Comparison of ENCODE assay signal across 14 cellular contexts in genomic region chr2:128440666-128441340, GRCh38.
A peak's percentile ranks its signal among the peaks of the same experiment; 100 is the strongest.
DNase-seq lines count a peak whose midpoint lies in the region; ATAC-seq and TF ChIP-seq lines count a peak whose summit lies in the region.
"Had no signal": no experiment of that assay in that cellular context is flagged by ENCODE, and none has a peak within 500 bp of the region (broad histone marks: within the 10 kb centered on the region; RNA-seq: fewer than 3 reads in every experiment).

No MANE protein-coding gene starts in this region.

- no peak for TF ChIP-seq CTCF in endodermal cell (conservative IDR thresholded peaks at IDR 0.05)

- ATAC-seq in aorta (ENCODE audit: low FRiP score) (peak; percentile 10), HG02678 (IDR thresholded peaks at IDR 0.05; ENCODE audit: unreplicated experiment) (no peak), GM19397 (IDR thresholded peaks at IDR 0.05; ENCODE audit: unreplicated experiment) (no peak)
- no peak for ATAC-seq in activated T-cell treated with anti-CD3 and anti-CD28 coated beads, Interleukin-2, amount 50 U/mL, for 72 hours (replicated peaks in 1 of 2)

- CTCF ChIA-PET in activated CD4-positive, alpha-beta memory T cell treated with anti-CD3 and anti-CD28 coated beads, Interleukin-2, amount 10 ng/mL, durations not matched to agents 7 days and 5 days (lab: Charles Lee): no interaction called here
- CTCF ChIA-PET in activated CD4-positive, alpha-beta memory T cell treated with anti-CD3 and anti-CD28 coated beads for 36 hours (lab: Charles Lee): no interaction called here

- peaks cover 4% of the 10 kb centered on the region for H3K4me1 ChIP-seq in endodermal cell (ENCODE audit: control insufficient read depth, insufficient read depth, low read length)
- no peaks in the 10 kb centered on the region for H3K4me1 ChIP-seq in aorta (ENCODE audit: control insufficient read depth in 1 of 2, insufficient read depth in 2 of 2, low read length in 2 of 2)

- no peaks in the 10 kb centered on the region for H3K36me3 Mint-ChIP-seq in activated CD4-positive, alpha-beta memory T cell treated with anti-CD3 and anti-CD28 coated beads, Interleukin-2, amount 10 ng/mL, durations not matched to agents 7 days and 5 days (ENCODE audit: low read depth)
- no peaks in the 10 kb centered on the region for H3K36me3 Mint-ChIP-seq in activated CD4-positive, alpha-beta memory T cell treated with anti-CD3 and anti-CD28 coated beads for 36 hours
- H3K36me3 Mint-ChIP-seq in endodermal cell (ENCODE audit: low read depth): no peaks in the 10 kb centered on the region
- H3K36me3 Mint-ChIP-seq in activated T-cell treated with anti-CD3 and anti-CD28 coated beads, Interleukin-2, amount 50 U/mL, for 72 hours (ENCODE audit: insufficient read depth in 2 of 2): no peaks in the 10 kb centered on the region
- H3K36me3 Mint-ChIP-seq: activated naive CD4-positive, alpha-beta T cell treated with anti-CD3 and anti-CD28 coated beads, Interleukin-2, amount 50 U/mL, for 24 hours had no signal

- POLR2A ChIA-PET in activated CD4-positive, alpha-beta memory T cell treated with anti-CD3 and anti-CD28 coated beads, Interleukin-2, amount 10 ng/mL, durations not matched to agents 7 days and 5 days (lab: Charles Lee): no interaction called here
- POLR2A ChIA-PET in activated CD4-positive, alpha-beta memory T cell treated with anti-CD3 and anti-CD28 coated beads for 36 hours (lab: Charles Lee): no interaction called here

- H3K9me3 ChIP-seq in endodermal cell (ENCODE audit: control insufficient read depth, low read length): no peaks in the 10 kb centered on the region
- H3K9me3 ChIP-seq in aorta (ENCODE audit: control insufficient read depth, low read length): no peaks in the 10 kb centered on the region
- H3K9me3 ChIP-seq: Caco-2 had no signal

- H3K4me3 Mint-ChIP-seq in activated CD4-positive, alpha-beta memory T cell treated with anti-CD3 and anti-CD28 coated beads, Interleukin-2, amount 10 ng/mL, durations not matched to agents 7 days and 5 days: no peak overlapping the region
- H3K4me3 Mint-ChIP-seq in activated CD4-positive, alpha-beta memory T cell treated with anti-CD3 and anti-CD28 coated beads for 36 hours: no peak overlapping the region
- no peak overlapping the region for H3K4me3 Mint-ChIP-seq in endodermal cell
- no peak overlapping the region for H3K4me3 Mint-ChIP-seq in activated T-cell treated with anti-CD3 and anti-CD28 coated beads, Interleukin-2, amount 50 U/mL, for 72 hours
- H3K4me3 Mint-ChIP-seq: activated naive CD4-positive, alpha-beta T cell treated with anti-CD3 and anti-CD28 coated beads, Interleukin-2, amount 50 U/mL, for 24 hours; neural crest cell; stimulated activated naive CD8-positive, alpha-beta T cell treated with anti-CD3 and anti-CD28 coated beads, Interleukin-15, Interleukin-2, amounts not matched to agents 100 ng/mL and 50 ng/mL, for 24 hours had no signal

- H3K27ac ChIP-seq in endodermal cell (ENCODE audit: low read depth, low read length): no peak overlapping the region
- H3K27ac ChIP-seq in aorta (ENCODE audit: low read depth in 1 of 2, low read length in 2 of 2): no peak overlapping the region

- no peaks in the 10 kb centered on the region for H3K27me3 Mint-ChIP-seq in activated CD4-positive, alpha-beta memory T cell treated with anti-CD3 and anti-CD28 coated beads, Interleukin-2, amount 10 ng/mL, durations not matched to agents 7 days and 5 days
- H3K27me3 Mint-ChIP-seq in activated CD4-positive, alpha-beta memory T cell treated with anti-CD3 and anti-CD28 coated beads for 36 hours: peaks cover 7% of the 10 kb centered on the region
- peaks cover 4% of the 10 kb centered on the region for H3K27me3 Mint-ChIP-seq in endodermal cell (ENCODE audit: insufficient read depth)
- H3K27me3 Mint-ChIP-seq in activated T-cell treated with anti-CD3 and anti-CD28 coated beads, Interleukin-2, amount 50 U/mL, for 72 hours (ENCODE audit: low read depth): no peaks in the 10 kb centered on the region
- H3K27me3 Mint-ChIP-seq: stimulated activated naive CD8-positive, alpha-beta T cell treated with anti-CD3 and anti-CD28 coated beads, Interleukin-15, Interleukin-2, amounts not matched to agents 100 ng/mL and 50 ng/mL, for 24 hours had no signal

- intact Hi-C loops in activated CD4-positive, alpha-beta memory T cell treated with anti-CD3 and anti-CD28 coated beads for 36 hours (cut with micrococcal nuclease): no loop called here
- intact Hi-C loops in aorta (cut with DNase I): no loop called here

- WGBS in endodermal cell (ENCODE audit: insufficient coverage in 1 of 2, insufficient read length in 1 of 2), 2 experiments: 93 to 95% methylated on average over 4 to 14 of the region's 14 CpGs
- WGBS in aorta, 2 donors: 50 to 54% methylated on average over 14 of the region's 14 CpGs

- H3K27me3 ChIP-seq in endodermal cell (ENCODE audit: control insufficient read depth, insufficient read depth, low read length, poor library complexity, severe bottlenecking) (no peaks in the 10 kb centered on the region), aorta (ENCODE audit: control insufficient read depth in 1 of 2, insufficient read depth in 2 of 2, low read length in 1 of 2) (no peaks in the 10 kb centered on the region)

- H3K27ac Mint-ChIP-seq in activated CD4-positive, alpha-beta memory T cell treated with anti-CD3 and anti-CD28 coated beads, Interleukin-2, amount 10 ng/mL, durations not matched to agents 7 days and 5 days: no peak overlapping the region
- H3K27ac Mint-ChIP-seq in activated CD4-positive, alpha-beta memory T cell treated with anti-CD3 and anti-CD28 coated beads for 36 hours: no peak overlapping the region
- H3K27ac Mint-ChIP-seq in endodermal cell: no peak overlapping the region
- H3K27ac Mint-ChIP-seq in activated T-cell treated with anti-CD3 and anti-CD28 coated beads, Interleukin-2, amount 50 U/mL, for 72 hours: no peak overlapping the region
- H3K27ac Mint-ChIP-seq: activated naive CD4-positive, alpha-beta T cell treated with anti-CD3 and anti-CD28 coated beads, Interleukin-2, amount 50 U/mL, for 24 hours; stimulated activated naive CD8-positive, alpha-beta T cell treated with anti-CD3 and anti-CD28 coated beads, Interleukin-15, Interleukin-2, amounts not matched to agents 100 ng/mL and 50 ng/mL, for 24 hours had no signal

- H3K4me3 ChIP-seq in endodermal cell (ENCODE audit: low read length) (no peak overlapping the region), aorta (ENCODE audit: low read length in 2 of 2) (no peak overlapping the region)

- H3K36me3 ChIP-seq in endodermal cell (ENCODE audit: control insufficient read depth, insufficient read depth, low read length) (no peaks in the 10 kb centered on the region), aorta (ENCODE audit: control insufficient read depth in 1 of 2, insufficient read depth in 2 of 2, low read length in 1 of 2) (no peaks in the 10 kb centered on the region)

- H3K9me3 Mint-ChIP-seq in activated CD4-positive, alpha-beta memory T cell treated with anti-CD3 and anti-CD28 coated beads, Interleukin-2, amount 10 ng/mL, durations not matched to agents 7 days and 5 days: no peaks in the 10 kb centered on the region
- H3K9me3 Mint-ChIP-seq in activated CD4-positive, alpha-beta memory T cell treated with anti-CD3 and anti-CD28 coated beads for 36 hours: no peaks in the 10 kb centered on the region
- H3K9me3 Mint-ChIP-seq in endodermal cell: no peaks in the 10 kb centered on the region
- H3K9me3 Mint-ChIP-seq in activated T-cell treated with anti-CD3 and anti-CD28 coated beads, Interleukin-2, amount 50 U/mL, for 72 hours: no peaks in the 10 kb centered on the region
- H3K9me3 Mint-ChIP-seq: activated naive CD4-positive, alpha-beta T cell treated with anti-CD3 and anti-CD28 coated beads, Interleukin-2, amount 50 U/mL, for 24 hours; neural crest cell; stimulated activated naive CD8-positive, alpha-beta T cell treated with anti-CD3 and anti-CD28 coated beads, Interleukin-15, Interleukin-2, amounts not matched to agents 100 ng/mL and 50 ng/mL, for 24 hours had no signal

- H3K4me1 Mint-ChIP-seq in activated CD4-positive, alpha-beta memory T cell treated with anti-CD3 and anti-CD28 coated beads, Interleukin-2, amount 10 ng/mL, durations not matched to agents 7 days and 5 days: no peaks in the 10 kb centered on the region
- no peaks in the 10 kb centered on the region for H3K4me1 Mint-ChIP-seq in activated CD4-positive, alpha-beta memory T cell treated with anti-CD3 and anti-CD28 coated beads for 36 hours (ENCODE audit: low read depth)
- H3K4me1 Mint-ChIP-seq in endodermal cell: peaks cover 14% of the 10 kb centered on the region
- H3K4me1 Mint-ChIP-seq in activated T-cell treated with anti-CD3 and anti-CD28 coated beads, Interleukin-2, amount 50 U/mL, for 72 hours (ENCODE audit: low read depth): no peaks in the 10 kb centered on the region
- H3K4me1 Mint-ChIP-seq: activated naive CD4-positive, alpha-beta T cell treated with anti-CD3 and anti-CD28 coated beads, Interleukin-2, amount 50 U/mL, for 24 hours had no signal

- DNase-seq in activated CD4-positive, alpha-beta memory T cell treated with anti-CD3 and anti-CD28 coated beads, Interleukin-2, amount 10 ng/mL, durations not matched to agents 7 days and 5 days: peak; percentile 7
- DNase-seq in activated CD4-positive, alpha-beta memory T cell treated with anti-CD3 and anti-CD28 coated beads for 36 hours: no peak
- peak; percentile 43 for DNase-seq in endodermal cell
- peak; percentile 87 for DNase-seq in mesenteric fat pad (ENCODE audit: low spot score)
- peak in 1 of 2 donors; percentile 77 for DNase-seq in aorta
- no peak for DNase-seq in activated T-cell treated with anti-CD3 and anti-CD28 coated beads, Interleukin-2, amount 50 U/mL, for 72 hours
- DNase-seq: Caco-2, caudate nucleus, MV-4-11 had no signal

- H3K9ac ChIP-seq in endodermal cell (ENCODE audit: extremely low read depth, low read length, poor library complexity, severe bottlenecking): no peak overlapping the region

Comparison
In these comparisons a context has a peak if more than half of its experiments do, and no peak if none do; other contexts are left out.
1. DNase-seq: peak in activated CD4-positive, alpha-beta memory T cell treated with anti-CD3 and anti-CD28 coated beads, Interleukin-2, amount 10 ng/mL, durations not matched to agents 7 days and 5 days (single experiment), endodermal cell (single experiment) and mesenteric fat pad (single experiment); none in activated CD4-positive, alpha-beta memory T cell treated with anti-CD3 and anti-CD28 coated beads for 36 hours (single experiment) and activated T-cell treated with anti-CD3 and anti-CD28 coated beads, Interleukin-2, amount 50 U/mL, for 72 hours (0 of 2).